ENCODE assay signal across 16 cellular contexts in genomic region chr13:70747305-70747704, GRCh38.
A peak's percentile ranks its signal among the peaks of the same experiment; 100 is the strongest.
DNase-seq lines count a peak whose midpoint lies in the region; ATAC-seq and TF ChIP-seq lines count a peak whose summit lies in the region.
"Had no signal": no experiment of that assay in that cellular context is flagged by ENCODE, and none has a peak within 500 bp of the region (broad histone marks: within the 10 kb centered on the region; RNA-seq: fewer than 3 reads in every experiment).

No MANE protein-coding gene starts in this region.

- H3K4me2 ChIP-seq in PC-3 (ENCODE audit: low read length), result no peak overlapping the region
- H3K4me2 ChIP-seq: A549 had no signal

- DNase-seq in DMS 273 (lab: John Stamatoyannopoulos, UW; ENCODE audit: unreplicated experiment), result peak; percentile 84
- DNase-seq in NCI-H2171 (lab: John Stamatoyannopoulos, UW), result peak; percentile 41
- peak; percentile 10 for DNase-seq in WERI-Rb-1
- DNase-seq in retinal pigment epithelial cell (ENCODE audit: low read depth), result peak; percentile 39
- DNase-seq in RPMI8226, result no peak
- DNase-seq in GM19240 (ENCODE audit: insufficient read length, low spot score), result no peak
- DNase-seq in PC-3, result no peak
- DNase-seq: C1 segment of cervical spinal cord, GOT3, KBM-7, NCI-H1436 treated with DMSO at 0.1 percent for 48 hours, NCI-H345 had no signal

- no peaks in the 10 kb centered on the region for H3K9me2 ChIP-seq in PC-3 (replicated peaks; ENCODE audit: low read length)

- no peaks in the 10 kb centered on the region for H3K9me3 ChIP-seq in WERI-Rb-1 (ENCODE audit: severe bottlenecking)
- H3K9me3 ChIP-seq in PC-3 (ENCODE audit: low read length), result no peaks in the 10 kb centered on the region
- H3K9me3 ChIP-seq: A549 had no signal

- no peaks in the 10 kb centered on the region for H3K79me2 ChIP-seq in PC-3 (ENCODE audit: low read length)

- H2AFZ ChIP-seq in PC-3 (ENCODE audit: low read length), result no peak overlapping the region

- H3K36me3 ChIP-seq in WERI-Rb-1, result no peaks in the 10 kb centered on the region
- H3K36me3 ChIP-seq in PC-3 (ENCODE audit: low read depth, low read length), result no peaks in the 10 kb centered on the region

- H3K4me1 ChIP-seq in PC-3 (ENCODE audit: insufficient read depth, low read length), result no peaks in the 10 kb centered on the region
- H3K4me1 ChIP-seq: A549 had no signal

- CTCF ChIA-PET in PC-3 (lab: Charles Lee), result no interaction called here

- H3K27ac ChIP-seq in WERI-Rb-1, result peak overlapping the region; percentile 44; the same call in 1 of the 2 replicates
- no peak overlapping the region for H3K27ac ChIP-seq in PC-3 (ENCODE audit: low read length)
- H3K27ac ChIP-seq: A549, SK-N-MC had no signal

- ATAC-seq in PC-3, result no peak
- ATAC-seq: A549, Panc1, Right ventricle myocardium inferior had no signal

- H3F3A ChIP-seq in PC-3 (ENCODE audit: low read length, unreplicated experiment), result no peaks in the 10 kb centered on the region

- no peaks in the 10 kb centered on the region for H3K27me3 ChIP-seq in WERI-Rb-1 (ENCODE audit: insufficient read depth, low read depth, severe bottlenecking)
- H3K27me3 ChIP-seq in PC-3 (ENCODE audit: low read length), result no peaks in the 10 kb centered on the region

- H4K20me1 ChIP-seq in PC-3 (ENCODE audit: low read length), result no peaks in the 10 kb centered on the region

- POLR2A ChIA-PET in PC-3 (lab: Charles Lee; ENCODE audit: unreplicated experiment), result no interaction called here

- TF ChIP-seq CTCF in WERI-Rb-1 (IDR thresholded peaks at IDR 0.05; ENCODE audit: low read depth, low read length) (no peak), retinal pigment epithelial cell (conservative IDR thresholded peaks at IDR 0.05; ENCODE audit: low read depth, low read length) (no peak), PC-3 (conservative IDR thresholded peaks at IDR 0.05; ENCODE audit: low read depth, low read length) (no peak)

- no peak overlapping the region for H3K4me3 ChIP-seq in WERI-Rb-1 (ENCODE audit: low read depth, low read length)
- H3K4me3 ChIP-seq in retinal pigment epithelial cell (ENCODE audit: low read length), result no peak overlapping the region
- H3K4me3 ChIP-seq in PC-3 (ENCODE audit: low read length), result no peak overlapping the region
- H3K4me3 ChIP-seq: A549, SK-N-MC had no signal

- intact Hi-C loops in PC-3 (cut with micrococcal nuclease), result no loop called here

- BruUV-seq in PC-3 (replicated peaks; lab: Mats Ljungman, UMichigan), result no TSS peak

- no peak overlapping the region for H3K9ac ChIP-seq in PC-3 (ENCODE audit: low read length)

Comparison
In these comparisons a context has a peak if more than half of its experiments do, and no peak if none do; other contexts are left out.
1. DNase-seq: peak in DMS 273 (single experiment), NCI-H2171 (single experiment), WERI-Rb-1 (single experiment) and retinal pigment epithelial cell (single experiment); none in RPMI8226 (single experiment), GM19240 (single experiment) and PC-3 (single experiment).